In the genomic region with DNA sequence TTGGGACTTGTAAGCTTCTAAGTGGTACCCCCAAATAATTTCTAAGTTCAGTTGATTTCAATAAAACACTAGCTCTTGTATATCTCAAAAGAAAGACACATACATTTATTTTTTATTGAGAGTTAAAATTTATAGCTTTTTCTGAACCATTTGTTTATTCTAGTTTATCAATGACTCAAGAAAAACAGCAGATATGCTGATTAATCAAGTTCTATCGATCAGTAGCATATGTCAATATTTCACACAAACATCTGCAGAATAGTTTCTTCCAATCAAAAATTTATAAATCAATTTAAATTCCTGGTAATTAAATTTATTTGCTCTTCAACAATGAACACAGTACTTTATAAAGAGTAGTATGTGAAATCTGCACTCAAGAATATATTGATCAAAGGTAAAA, we compare ENCODE assay signal across 28 cellular contexts. TPM values are rescaled to one million over a fixed set of nuclear protein-coding genes. Genes with fewer than 3 reads are reported as not detected.
DNase-seq lines count a peak whose midpoint lies in the region; ATAC-seq, FAIRE-seq and TF ChIP-seq lines count a peak whose summit lies in the region.
"Had no signal": no experiment of that assay in that cellular context is flagged by ENCODE, and none has a peak within 500 bp of the region (broad histone marks: within the 10 kb centered on the region; RNA-seq: fewer than 3 reads in every experiment).

No MANE protein-coding gene starts in this region.

- peaks cover 5% of the 10 kb centered on the region; the same call in 1 of the 2 replicates for H3F3A ChIP-seq in GM23248 (ENCODE audit: insufficient read depth)

- WGBS in GM23248 (ENCODE audit: low coverage in 1 of 2, low lambda C conversion rate in 2 of 2, missing lambda C conversion rate in 2 of 2), 2 experiments, result 96 to 100% methylated on average over 1 of the region's 1 CpG
- 83 to 93% methylated on average over 1 of the region's 1 CpG for WGBS in esophagus squamous epithelium, 2 donors

- peaks cover 63% of the 10 kb centered on the region for H3K79me2 ChIP-seq in GM23248 (ENCODE audit: insufficient read depth)

- H3K27me3 ChIP-seq in GM23248 (replicated peaks; ENCODE audit: insufficient read depth), result no peaks in the 10 kb centered on the region
- H3K27me3 ChIP-seq in endocrine pancreas (ENCODE audit: control insufficient read depth, insufficient read depth, low read length), result peaks cover 7% of the 10 kb centered on the region
- no peaks in the 10 kb centered on the region for H3K27me3 ChIP-seq in gastrocnemius medialis
- peaks cover 0 to 14% (median 0%) of the 10 kb centered on the region in 4 donors for H3K27me3 ChIP-seq in esophagus squamous epithelium
- H3K27me3 ChIP-seq: MG63 had no signal

- H3K4me3 ChIP-seq in GM23248 (no peak overlapping the region), endocrine pancreas (ENCODE audit: control insufficient read depth, insufficient read depth, low read length) (peak overlapping the region; percentile 40), gastrocnemius medialis (peak overlapping the region in 2 of 4 donors; percentile 0 to 3), esophagus squamous epithelium (no peak overlapping the region)
- H3K4me3 ChIP-seq: MG63, smooth muscle cell had no signal

- peak; percentile 70 for FAIRE-seq in RCC 7860 (lab: Jason Lieb, UNC)
- FAIRE-seq: endothelial cell of umbilical vein, urothelium cell line had no signal

- H3K36me3 ChIP-seq in GM23248 (ENCODE audit: low read depth), result no peaks in the 10 kb centered on the region
- H3K36me3 ChIP-seq in endocrine pancreas (ENCODE audit: control insufficient read depth, insufficient read depth, low read length), result no peaks in the 10 kb centered on the region
- H3K36me3 ChIP-seq in gastrocnemius medialis, result no peaks in the 10 kb centered on the region
- no peaks in the 10 kb centered on the region for H3K36me3 ChIP-seq in esophagus squamous epithelium
- H3K36me3 ChIP-seq: MG63 had no signal

- DNase-seq in GM23248 (no peak), RCC 7860 (ENCODE audit: low spot score) (no peak), gastrocnemius medialis (no peak), NCI-H510A treated with DMSO at 0.1 percent for 48 hours (lab: John Stamatoyannopoulos, UW) (no peak), T1000 (lab: John Stamatoyannopoulos, UW) (no peak), kidney tubule cell (ENCODE audit: low spot score) (no peak), esophagus squamous epithelium (lab: John Stamatoyannopoulos, UW) (no peak)
- DNase-seq: activated CD4-positive, alpha-beta T cell treated with anti-CD3 and anti-CD28 coated beads, Interleukin-2, amount 50 U/mL, for 48 hours; activated CD8-positive, alpha-beta memory T cell treated with anti-CD3 and anti-CD28 coated beads, Interleukin-2, amount 50 U/mL, for 4 hours; activated naive CD4-positive, alpha-beta T cell treated with anti-CD3 and anti-CD28 coated beads, Interleukin-2, amount 50 U/mL, for 16 hours; amygdala; C1 segment of cervical spinal cord; DMS79; GF-D8; head of caudate nucleus; left colon; MG63; NCI-H1105 treated with DMSO at 0.1 percent for 48 hours; NCI-H2029; NCI-H526 treated with DMSO at 0.1 percent for 48 hours; nucleus accumbens; substantia nigra; T-helper 1 cell had no signal

- no peak for TF ChIP-seq POLR2A in gastrocnemius medialis (IDR thresholded peaks at IDR 0.05)
- no peak for TF ChIP-seq POLR2A in esophagus squamous epithelium (IDR thresholded peaks at IDR 0.05)

- no peaks in the 10 kb centered on the region for H4K20me1 ChIP-seq in GM23248 (ENCODE audit: insufficient read depth)

- ATAC-seq in gastrocnemius medialis, result no peak
- ATAC-seq: left colon had no signal

- 0 out of 2 replicates have a peak overlapping the region, but pooled peaks have one; percentile 93 for H2AFZ ChIP-seq in GM23248

- TF ChIP-seq CTCF in gastrocnemius medialis (IDR thresholded peaks at IDR 0.05 in 4 of 5, conservative IDR thresholded peaks at IDR 0.05 in 1 of 5) (no peak), esophagus squamous epithelium (IDR thresholded peaks at IDR 0.05) (no peak)

- peaks cover 20% of the 10 kb centered on the region for H3K4me1 ChIP-seq in GM23248 (ENCODE audit: insufficient read depth)
- peaks cover 3% of the 10 kb centered on the region for H3K4me1 ChIP-seq in endocrine pancreas (ENCODE audit: control insufficient read depth, insufficient read depth, low read length)
- H3K4me1 ChIP-seq in gastrocnemius medialis, result peaks cover 0 to 6% of the 10 kb centered on the region in 2 donors
- H3K4me1 ChIP-seq in esophagus squamous epithelium, result peaks cover 0 to 11% (median 0%) of the 10 kb centered on the region in 3 donors

- H3K9me2 ChIP-seq in GM23248 (ENCODE audit: insufficient read depth), result no peaks in the 10 kb centered on the region

- peak overlapping the region; percentile 97 for H3K4me2 ChIP-seq in GM23248 (ENCODE audit: unreplicated experiment)
- H3K4me2 ChIP-seq: smooth muscle cell had no signal

- in situ Hi-C loops in GM23248 (cut with MboI) (no loop called here), gastrocnemius medialis (cut with MboI; ENCODE audit: low sequenced_read_pairs in 4 of 4) (no loop called here)

- H3K9me3 ChIP-seq in GM23248 (ENCODE audit: low read depth) (no peaks in the 10 kb centered on the region), endocrine pancreas (ENCODE audit: control insufficient read depth, low read length) (no peaks in the 10 kb centered on the region), gastrocnemius medialis (no peaks in the 10 kb centered on the region), esophagus squamous epithelium (no peaks in the 10 kb centered on the region)
- H3K9me3 ChIP-seq: MG63 had no signal

- no peak overlapping the region for H3K27ac ChIP-seq in GM23248
- peak overlapping the region; percentile 12 to 92 (median 87) for H3K27ac ChIP-seq in gastrocnemius medialis
- no peak overlapping the region for H3K27ac ChIP-seq in esophagus squamous epithelium

- intact Hi-C loops in gastrocnemius medialis (cut with DNase I; ENCODE audit: low total_unique reads) (loop anchor here (5.0 kb wide), 1 partner anchor 383 kb away; no protein-coding TSS in a partner anchor), esophagus squamous epithelium (cut with DNase I) (no loop called here)

- H3K9ac ChIP-seq in GM23248 (0 out of 2 replicates have a peak overlapping the region, but pooled peaks have one; percentile 81), endocrine pancreas (ENCODE audit: control insufficient read depth, insufficient read depth, low read length) (no peak overlapping the region)

RNA-seq across cellular contexts. Expression of a gene that starts 5.3 kb away (rescaled TPM):
- 0.51 and 0.76 TPM in 2 replicates for total RNA-seq in GM23248 (2014; rRNA removed; shearing (Covaris generic))
- 1.8 and 2.6 TPM in 2 replicates for polyA plus RNA-seq in GM23248 (2016; fragmentation: Nextera tagmentation; extraction: Ambion mirVana)
- total RNA-seq in gastrocnemius medialis (1 to 10 TPM in 2 of 4 donors, under 1 TPM in 2; 0.42 to 3.1 (median 1.3) TPM), esophagus squamous epithelium (1 to 10 TPM in 3 of 4 donors, under 1 TPM in 1; 0.38 to 2.1 (median 1.8) TPM)
- total RNA-seq: activated T-helper 1 cell treated with anti-CD3 and anti-CD28 coated beads, Interleukin-12 subunit alpha, Interleukin-12 subunit beta, Interleukin-2, Interleukin-4 antibody, amounts not matched to agents 30 ng/mL and 10 ng/mL and 1 ng/mL, durations not matched to agents 14 hours and 24 hours and 36 hours had no signal

Comparison
In these comparisons a context has a peak if more than half of its experiments do, and no peak if none do; other contexts are left out.
1. H3K27ac ChIP-seq: peak in gastrocnemius medialis (4 of 4); none in GM23248 (single experiment) and esophagus squamous epithelium (0 of 4).